In the genomic region with DNA sequence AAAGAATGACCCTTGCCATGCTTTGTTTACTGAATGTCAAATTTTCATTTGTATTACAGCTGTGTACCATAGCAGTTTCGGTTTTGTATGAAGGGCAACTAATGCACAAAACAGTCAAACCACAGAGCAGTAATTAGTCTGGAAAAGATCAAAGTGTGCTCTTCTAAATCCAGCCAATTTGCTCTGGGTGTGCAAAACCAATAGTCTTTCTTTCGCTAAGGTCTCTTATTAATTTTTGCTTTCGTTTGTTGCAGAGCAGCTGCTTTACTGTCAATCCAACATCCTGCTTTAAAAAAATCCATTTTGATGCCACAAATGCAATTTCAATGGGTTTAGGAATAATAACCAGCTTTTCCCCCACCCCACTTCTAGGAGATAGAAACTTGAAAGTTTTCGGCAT, we compare ENCODE assay signal across 13 cellular contexts.
DNase-seq lines count a peak whose midpoint lies in the region; ATAC-seq lines count a peak whose summit lies in the region.
"Had no signal": no experiment of that assay in that cellular context is flagged by ENCODE, and none has a peak within 500 bp of the region (broad histone marks: within the 10 kb centered on the region; RNA-seq: fewer than 3 reads in every experiment).

No MANE protein-coding gene starts in this region.

- no peak overlapping the region for H2BK120ac ChIP-seq in mesenchymal stem cell (ENCODE audit: low read depth, low read length)

- H3K27ac ChIP-seq in mesenchymal stem cell (ENCODE audit: low read length, poor library complexity, severe bottlenecking): no peak overlapping the region
- H3K27ac ChIP-seq: 22Rv1 had no signal

- H3K14ac ChIP-seq in mesenchymal stem cell (ENCODE audit: low read length in 2 of 2): no peak overlapping the region

- H3K9me3 ChIP-seq in mesenchymal stem cell (ENCODE audit: control insufficient read depth, low read length): no peaks in the 10 kb centered on the region

- no peak overlapping the region for H2AFZ ChIP-seq in mesenchymal stem cell (ENCODE audit: low read depth, low read length)

- no peak overlapping the region for H2AK5ac ChIP-seq in mesenchymal stem cell (ENCODE audit: low read length, severe bottlenecking)

- 61% methylated on average over 4 of the region's 4 CpGs for WGBS in mesenchymal stem cell

- no peak overlapping the region for H3K27ac Mint-ChIP-seq in activated naive CD8-positive, alpha-beta T cell treated with anti-CD3 and anti-CD28 coated beads, Interleukin-2, amount 50 U/mL, for 24 hours
- H3K27ac Mint-ChIP-seq: activated B cell treated with CpG ODN at 0.5 μM for 24 hours, naive B cell had no signal

- H3K4me3 Mint-ChIP-seq in activated naive CD8-positive, alpha-beta T cell treated with anti-CD3 and anti-CD28 coated beads, Interleukin-2, amount 50 U/mL, for 24 hours: no peak overlapping the region
- H3K4me3 Mint-ChIP-seq: activated B cell treated with CpG ODN at 0.5 μM for 24 hours, naive B cell had no signal

- no peak overlapping the region for H2BK5ac ChIP-seq in mesenchymal stem cell (ENCODE audit: low read depth, low read length, poor library complexity, severe bottlenecking)

- ATAC-seq in GM21723 (IDR thresholded peaks at IDR 0.05; ENCODE audit: unreplicated experiment): peak; percentile 51
- ATAC-seq in activated naive CD8-positive, alpha-beta T cell treated with anti-CD3 and anti-CD28 coated beads, Interleukin-2, amount 50 U/mL, for 24 hours: no peak

- no peak overlapping the region for H4K91ac ChIP-seq in mesenchymal stem cell (ENCODE audit: low read length)

- no peak overlapping the region for H3K4me3 ChIP-seq in mesenchymal stem cell (ENCODE audit: insufficient read depth in 1 of 2, low read depth in 1 of 2, low read length in 2 of 2)

- no peak overlapping the region for H2BK15ac ChIP-seq in mesenchymal stem cell (ENCODE audit: low read depth, poor library complexity, severe bottlenecking)

- H2BK12ac ChIP-seq in mesenchymal stem cell (ENCODE audit: low read length in 2 of 2): no peak overlapping the region

- H3K4me1 Mint-ChIP-seq in activated naive CD8-positive, alpha-beta T cell treated with anti-CD3 and anti-CD28 coated beads, Interleukin-2, amount 50 U/mL, for 24 hours: peaks cover 4% of the 10 kb centered on the region
- H3K4me1 Mint-ChIP-seq: activated B cell treated with CpG ODN at 0.5 μM for 24 hours, naive B cell had no signal

- no peaks in the 10 kb centered on the region for H3K36me3 ChIP-seq in mesenchymal stem cell (ENCODE audit: control insufficient read depth in 1 of 2, insufficient read depth in 2 of 2, low read depth in 1 of 2, low read length in 2 of 2)

- no peak overlapping the region for H4K8ac ChIP-seq in mesenchymal stem cell (ENCODE audit: low read length)

- peak; percentile 36 for DNase-seq in DMS79 treated with DMSO at 0.1 percent for 48 hours (lab: John Stamatoyannopoulos, UW)
- no peak for DNase-seq in DMS79 (lab: John Stamatoyannopoulos, UW)
- DNase-seq in NCI-H1930 (lab: John Stamatoyannopoulos, UW): peak; percentile 73 to 79
- peak; percentile 2 for DNase-seq in mesenchymal stem cell
- DNase-seq in mucosa of gallbladder (ENCODE audit: low spot score): no peak
- DNase-seq in stimulated activated CD8-positive, alpha-beta memory T cell treated with anti-CD3 and anti-CD28 coated beads, Interleukin-4, amount 100 ng/mL, for 48 hours: no peak
- DNase-seq in activated naive CD8-positive, alpha-beta T cell treated with anti-CD3 and anti-CD28 coated beads, Interleukin-2, amount 50 U/mL, for 24 hours: no peak
- DNase-seq: activated B cell treated with CpG ODN at 0.5 μM for 24 hours; naive B cell; NCI-H446; stimulated activated CD4-positive, alpha-beta T cell treated with anti-CD3 and anti-CD28 coated beads, Interleukin-2, amount 100 ng/mL, for 48 hours had no signal

- H3K79me1 ChIP-seq in mesenchymal stem cell (replicated peaks; ENCODE audit: low read length, poor library complexity, severe bottlenecking): no peaks in the 10 kb centered on the region

- H3K9ac ChIP-seq in mesenchymal stem cell (ENCODE audit: low read length): no peak overlapping the region

- no peak overlapping the region for H3K4me2 ChIP-seq in mesenchymal stem cell (ENCODE audit: low read length, poor library complexity, severe bottlenecking)

- no peaks in the 10 kb centered on the region for H3K27me3 ChIP-seq in mesenchymal stem cell (ENCODE audit: control insufficient read depth in 1 of 2, insufficient read depth in 1 of 2, low read length in 2 of 2)

- no peak overlapping the region for H3K23ac ChIP-seq in mesenchymal stem cell (ENCODE audit: low read length in 2 of 2)

- no peak overlapping the region for H3K4ac ChIP-seq in mesenchymal stem cell (ENCODE audit: low read depth in 1 of 2, low read length in 2 of 2)

- peaks cover 5% of the 10 kb centered on the region for H3K27me3 Mint-ChIP-seq in activated naive CD8-positive, alpha-beta T cell treated with anti-CD3 and anti-CD28 coated beads, Interleukin-2, amount 50 U/mL, for 24 hours

- H3K36me3 Mint-ChIP-seq in activated naive CD8-positive, alpha-beta T cell treated with anti-CD3 and anti-CD28 coated beads, Interleukin-2, amount 50 U/mL, for 24 hours (ENCODE audit: low read depth): no peaks in the 10 kb centered on the region
- H3K36me3 Mint-ChIP-seq: naive B cell had no signal

- H3K9me3 Mint-ChIP-seq in activated naive CD8-positive, alpha-beta T cell treated with anti-CD3 and anti-CD28 coated beads, Interleukin-2, amount 50 U/mL, for 24 hours: no peaks in the 10 kb centered on the region
- H3K9me3 Mint-ChIP-seq: activated B cell treated with CpG ODN at 0.5 μM for 24 hours had no signal

- no peaks in the 10 kb centered on the region for H3K4me1 ChIP-seq in mesenchymal stem cell (ENCODE audit: control insufficient read depth, insufficient read depth, low read depth, low read length)

- no peak overlapping the region for H3K18ac ChIP-seq in mesenchymal stem cell (ENCODE audit: low read depth in 1 of 2, low read length in 2 of 2)

Comparison
In these comparisons a context has a peak if more than half of its experiments do, and no peak if none do; other contexts are left out.
1. DNase-seq: peak in DMS79 treated with DMSO at 0.1 percent for 48 hours (single experiment), NCI-H1930 (2 of 2) and mesenchymal stem cell (single experiment); none in DMS79 (single experiment), mucosa of gallbladder (single experiment), stimulated activated CD8-positive, alpha-beta memory T cell treated with anti-CD3 and anti-CD28 coated beads, Interleukin-4, amount 100 ng/mL, for 48 hours (single experiment) and activated naive CD8-positive, alpha-beta T cell treated with anti-CD3 and anti-CD28 coated beads, Interleukin-2, amount 50 U/mL, for 24 hours (single experiment).